21 cellular contexts compared by ENCODE assay signal in genomic region chr2:190809876-190810525, GRCh38.
DNase-seq lines count a peak whose midpoint lies in the region; FAIRE-seq and TF ChIP-seq lines count a peak whose summit lies in the region.
"Had no signal": no experiment of that assay in that cellular context is flagged by ENCODE, and none has a peak within 500 bp of the region (broad histone marks: within the 10 kb centered on the region; RNA-seq: fewer than 3 reads in every experiment).

No MANE protein-coding gene starts in this region.

- H3K4me2 ChIP-seq in neural progenitor cell, result no peak overlapping the region

- H3K36me3 Mint-ChIP-seq in Calu3 (ENCODE audit: insufficient read depth, unreplicated experiment) (no peaks in the 10 kb centered on the region), neural progenitor cell (no peaks in the 10 kb centered on the region), progenitor cell of endocrine pancreas (ENCODE audit: insufficient read depth) (no peaks in the 10 kb centered on the region)

- no peaks in the 10 kb centered on the region for H3K27me3 ChIP-seq in bronchial epithelial cell (ENCODE audit: control insufficient read depth, insufficient read depth, low read length)
- H3K27me3 ChIP-seq in neural progenitor cell, result no peaks in the 10 kb centered on the region
- H3K27me3 ChIP-seq in right atrium auricular region, result no peaks in the 10 kb centered on the region
- H3K27me3 ChIP-seq: heart left ventricle had no signal

- H3K9me3 ChIP-seq in neural progenitor cell (ENCODE audit: low read depth), result no peaks in the 10 kb centered on the region
- no peaks in the 10 kb centered on the region for H3K9me3 ChIP-seq in right atrium auricular region
- H3K9me3 ChIP-seq: heart left ventricle had no signal

- H3K79me2 ChIP-seq in neural progenitor cell (ENCODE audit: low read depth), result no peaks in the 10 kb centered on the region

- CTCF ChIA-PET in Calu3 (lab: Charles Lee), result interaction anchor here (1.1 kb wide), 1 partner anchor 10 kb away, joined by 4 read pairs; no protein-coding TSS in a partner anchor

- H3K36me3 ChIP-seq in bronchial epithelial cell (ENCODE audit: control insufficient read depth, insufficient read depth, low read length) (no peaks in the 10 kb centered on the region), neural progenitor cell (no peaks in the 10 kb centered on the region), right atrium auricular region (no peaks in the 10 kb centered on the region)
- H3K36me3 ChIP-seq: heart left ventricle had no signal

- H2AFZ ChIP-seq in neural progenitor cell (replicated peaks), result no peak overlapping the region

- H3F3A ChIP-seq in neural progenitor cell (ENCODE audit: low read depth), result no peaks in the 10 kb centered on the region

- intact Hi-C loops in Calu3 (cut with micrococcal nuclease; ENCODE audit: unreplicated experiment), result loop anchor here (10.0 kb wide), 1 partner anchor 285 kb away; no protein-coding TSS in a partner anchor

- H3K27ac ChIP-seq in neural progenitor cell, result no peak overlapping the region
- H3K27ac ChIP-seq in right atrium auricular region, result no peak overlapping the region
- H3K27ac ChIP-seq: heart left ventricle, RWPE1 had no signal

- H3K4me3 Mint-ChIP-seq in Calu3 (ENCODE audit: low read depth, unreplicated experiment) (no peak overlapping the region), neural progenitor cell (no peak overlapping the region), progenitor cell of endocrine pancreas (ENCODE audit: low read depth) (no peak overlapping the region)
- H3K4me3 Mint-ChIP-seq: activated T-helper 1 cell treated with anti-CD3 and anti-CD28 coated beads, Interleukin-12 subunit alpha, Interleukin-12 subunit beta, Interleukin-2, Interleukin-4 antibody, amounts not matched to agents 30 ng/mL and 10 ng/mL and 1 ng/mL, durations not matched to agents 14 hours and 24 hours and 36 hours; central memory CD8-positive, alpha-beta T cell; immature natural killer cell; memory B cell had no signal

- no TSS peak for BruUV-seq in Calu3 (replicated peaks; lab: Mats Ljungman, UMichigan)

- DNase-seq in Calu3 (no peak), HT1080 (ENCODE audit: low read depth) (peak; percentile 15), bronchial epithelial cell (ENCODE audit: low read depth) (peak; percentile 83), neural progenitor cell (ENCODE audit: low spot score) (no peak), progenitor cell of endocrine pancreas (ENCODE audit: low spot score, unreplicated experiment) (no peak), right atrium auricular region (ENCODE audit: low spot score) (no peak), H4 (ENCODE audit: low spot score) (no peak)
- DNase-seq: activated CD4-positive, alpha-beta T cell treated with anti-CD3 and anti-CD28 coated beads, Interleukin-2, amount 50 U/mL, for 1 hour; amygdala; effector memory CD4-positive, alpha-beta T cell; H7; heart left ventricle; immature natural killer cell; IMR-90; NCI-H187 treated with DMSO at 0.1 percent for 48 hours; NCI-H345; NK-92 treated with Interleukin-12 subunit alpha and Interleukin-12 subunit beta, amount 100 ng/mL, for 24 hours had no signal

- no peaks in the 10 kb centered on the region for H3K9me3 Mint-ChIP-seq in Calu3 (ENCODE audit: low read depth, unreplicated experiment)
- no peaks in the 10 kb centered on the region for H3K9me3 Mint-ChIP-seq in neural progenitor cell
- no peaks in the 10 kb centered on the region for H3K9me3 Mint-ChIP-seq in progenitor cell of endocrine pancreas (ENCODE audit: low read depth)
- H3K9me3 Mint-ChIP-seq: activated T-helper 1 cell treated with anti-CD3 and anti-CD28 coated beads, Interleukin-12 subunit alpha, Interleukin-12 subunit beta, Interleukin-2, Interleukin-4 antibody, amounts not matched to agents 30 ng/mL and 10 ng/mL and 1 ng/mL, durations not matched to agents 14 hours and 24 hours and 36 hours; central memory CD8-positive, alpha-beta T cell; immature natural killer cell; memory B cell had no signal

- H3K27me3 Mint-ChIP-seq in Calu3 (ENCODE audit: unreplicated experiment) (no peaks in the 10 kb centered on the region), neural progenitor cell (ENCODE audit: insufficient read depth, low read depth) (no peaks in the 10 kb centered on the region), progenitor cell of endocrine pancreas (peaks cover 4% of the 10 kb centered on the region)
- H3K27me3 Mint-ChIP-seq: memory B cell had no signal

- no peak for FAIRE-seq in bronchial epithelial cell (lab: Jason Lieb, UNC)

- H3K4me3 ChIP-seq in bronchial epithelial cell (ENCODE audit: low read depth, low read length), result no peak overlapping the region
- no peak overlapping the region for H3K4me3 ChIP-seq in neural progenitor cell
- H3K4me3 ChIP-seq in right atrium auricular region, result no peak overlapping the region
- H3K4me3 ChIP-seq: heart left ventricle had no signal

- peaks cover 24% of the 10 kb centered on the region for H3K4me1 Mint-ChIP-seq in Calu3 (ENCODE audit: low read depth, unreplicated experiment)
- H3K4me1 Mint-ChIP-seq in neural progenitor cell, result no peaks in the 10 kb centered on the region
- peaks cover 9% of the 10 kb centered on the region for H3K4me1 Mint-ChIP-seq in progenitor cell of endocrine pancreas (ENCODE audit: low read depth)
- H3K4me1 Mint-ChIP-seq: central memory CD8-positive, alpha-beta T cell had no signal

- H3K4me1 ChIP-seq in neural progenitor cell (no peaks in the 10 kb centered on the region), right atrium auricular region (peaks cover 0 to 14% of the 10 kb centered on the region in 2 donors)

- H3K9ac ChIP-seq in neural progenitor cell, result no peak overlapping the region

- TF ChIP-seq CTCF in Calu3 (IDR thresholded peaks at IDR 0.05; ENCODE audit: unreplicated experiment), result no peak
- TF ChIP-seq CTCF in bronchial epithelial cell (IDR thresholded peaks at IDR 0.05; ENCODE audit: insufficient read depth, low read length, severe bottlenecking), result no peak
- no peak for TF ChIP-seq CTCF in neural progenitor cell (IDR thresholded peaks at IDR 0.05)
- no peak for TF ChIP-seq CTCF in progenitor cell of endocrine pancreas (IDR thresholded peaks at IDR 0.05; ENCODE audit: unreplicated experiment)
- no peak for TF ChIP-seq CTCF in right atrium auricular region (IDR thresholded peaks at IDR 0.05)

- H3K27ac Mint-ChIP-seq in Calu3 (ENCODE audit: unreplicated experiment) (peak overlapping the region; percentile 28), neural progenitor cell (peak overlapping the region; percentile 3), progenitor cell of endocrine pancreas (no peak overlapping the region)
- H3K27ac Mint-ChIP-seq: activated T-helper 1 cell treated with anti-CD3 and anti-CD28 coated beads, Interleukin-12 subunit alpha, Interleukin-12 subunit beta, Interleukin-2, Interleukin-4 antibody, amounts not matched to agents 30 ng/mL and 10 ng/mL and 1 ng/mL, durations not matched to agents 14 hours and 24 hours and 36 hours; immature natural killer cell; memory B cell had no signal

- no peaks in the 10 kb centered on the region for H4K20me1 ChIP-seq in neural progenitor cell (ENCODE audit: low read depth)

Comparison
In these comparisons a context has a peak if more than half of its experiments do, and no peak if none do; other contexts are left out.
1. DNase-seq: peak in HT1080 (single experiment) and bronchial epithelial cell (single experiment); none in Calu3 (single experiment), neural progenitor cell (single experiment), progenitor cell of endocrine pancreas (single experiment), right atrium auricular region (single experiment) and H4 (single experiment).